In the genomic region with DNA sequence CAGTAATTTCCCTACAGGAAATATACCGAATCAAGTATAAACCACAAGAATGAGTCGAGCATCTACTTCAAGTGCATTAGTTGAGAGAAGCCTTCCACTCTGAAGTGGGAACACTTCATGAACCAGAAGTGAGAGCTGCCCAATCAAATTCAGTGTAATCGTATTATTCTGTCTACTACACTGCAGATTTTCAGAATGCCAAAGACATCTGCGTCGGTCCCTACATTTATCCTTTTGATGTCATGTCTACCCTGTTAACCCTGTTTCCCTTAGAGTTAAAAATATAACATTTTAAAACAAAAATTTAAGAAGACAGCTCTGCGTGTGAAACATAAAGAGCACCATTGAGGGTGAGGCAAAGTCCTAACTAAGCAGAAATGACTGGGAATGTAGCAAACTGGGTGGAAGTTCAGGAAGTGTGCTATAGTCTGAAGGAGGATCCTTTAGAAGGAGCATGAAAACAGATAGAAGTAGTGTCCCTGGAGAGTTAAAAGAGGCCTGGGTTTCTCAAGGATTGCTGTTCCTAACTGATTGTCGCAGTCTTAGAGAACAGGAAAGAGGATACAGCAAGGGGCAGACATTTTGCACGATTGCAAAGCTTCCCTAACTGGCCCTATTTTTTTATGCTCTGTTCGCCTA, we compare ENCODE assay signal across 8 cellular contexts.
DNase-seq lines count a peak whose midpoint lies in the region; ATAC-seq, FAIRE-seq and TF ChIP-seq lines count a peak whose summit lies in the region.

No MANE protein-coding gene starts in this region.

- peak overlapping the region; percentile 86 for H3K4me3 Mint-ChIP-seq in T-helper 2 cell treated with Interferon-gamma antibody and Interleukin-4, amounts not matched to agents 5 μg/mL and 100 μg/mL, for 36 hours
- no peak overlapping the region for H3K4me3 Mint-ChIP-seq in stimulated activated memory B cell treated with anti-CD40 and anti-IgM and Interleukin-4, amounts not matched to agents 10 μg/mL and 1 μg/mL and 100 μg/mL, for 72 hours

- ATAC-seq in GM21390 (IDR thresholded peaks at IDR 0.05; ENCODE audit: unreplicated experiment), result peak; percentile 63
- no peak for ATAC-seq in stimulated activated memory B cell treated with anti-CD40 and anti-IgM and Interleukin-4, amounts not matched to agents 10 μg/mL and 1 μg/mL and 100 μg/mL, for 72 hours

- no peak for DNase-seq in D721Med (ENCODE audit: insufficient read length, low spot score)
- no peak for DNase-seq in T-helper 2 cell treated with Interferon-gamma antibody and Interleukin-4, amounts not matched to agents 5 μg/mL and 100 μg/mL, for 36 hours (ENCODE audit: low spot score)
- peak in 1 of 2 donors; percentile 47 for DNase-seq in foreskin fibroblast
- peak; percentile 61 for DNase-seq in skeletal muscle cell (ENCODE audit: low read depth)
- no peak for DNase-seq in iPS-NIHi11 (ENCODE audit: low spot score)

- no peak for TF ChIP-seq CTCF in D721Med (IDR thresholded peaks at IDR 0.05; ENCODE audit: insufficient read depth, missing control alignments)
- TF ChIP-seq CTCF in KMS-11 (conservative IDR thresholded peaks at IDR 0.05; ENCODE audit: low read depth, low read length), result no peak
- no peak for TF ChIP-seq CTCF in foreskin fibroblast (IDR thresholded peaks at IDR 0.05; ENCODE audit: low read depth, low read length)

- H3K4me1 ChIP-seq in KMS-11 (ENCODE audit: low read depth, poor library complexity, severe bottlenecking), result peaks cover 66% of the 10 kb centered on the region

- H3K9me3 Mint-ChIP-seq in T-helper 2 cell treated with Interferon-gamma antibody and Interleukin-4, amounts not matched to agents 5 μg/mL and 100 μg/mL, for 36 hours, result no peaks in the 10 kb centered on the region
- H3K9me3 Mint-ChIP-seq in stimulated activated memory B cell treated with anti-CD40 and anti-IgM and Interleukin-4, amounts not matched to agents 10 μg/mL and 1 μg/mL and 100 μg/mL, for 72 hours, result no peaks in the 10 kb centered on the region

- H3K36me3 Mint-ChIP-seq in T-helper 2 cell treated with Interferon-gamma antibody and Interleukin-4, amounts not matched to agents 5 μg/mL and 100 μg/mL, for 36 hours (ENCODE audit: low read depth), result peaks cover 36% of the 10 kb centered on the region
- H3K36me3 Mint-ChIP-seq in stimulated activated memory B cell treated with anti-CD40 and anti-IgM and Interleukin-4, amounts not matched to agents 10 μg/mL and 1 μg/mL and 100 μg/mL, for 72 hours, result no peaks in the 10 kb centered on the region

- H3K36me3 ChIP-seq in KMS-11 (ENCODE audit: insufficient read depth), result no peaks in the 10 kb centered on the region

- H3K27me3 ChIP-seq in KMS-11 (ENCODE audit: insufficient read depth, low read depth), result no peaks in the 10 kb centered on the region

- peak; percentile 95 for FAIRE-seq in D721Med (lab: Jason Lieb, UNC)

- H4K20me1 ChIP-seq in KMS-11 (ENCODE audit: insufficient read depth), result no peaks in the 10 kb centered on the region

- H3K4me1 Mint-ChIP-seq in T-helper 2 cell treated with Interferon-gamma antibody and Interleukin-4, amounts not matched to agents 5 μg/mL and 100 μg/mL, for 36 hours (ENCODE audit: low read depth), result peaks cover 55% of the 10 kb centered on the region
- H3K4me1 Mint-ChIP-seq in stimulated activated memory B cell treated with anti-CD40 and anti-IgM and Interleukin-4, amounts not matched to agents 10 μg/mL and 1 μg/mL and 100 μg/mL, for 72 hours, result peaks cover 12% of the 10 kb centered on the region

- H3K27me3 Mint-ChIP-seq in T-helper 2 cell treated with Interferon-gamma antibody and Interleukin-4, amounts not matched to agents 5 μg/mL and 100 μg/mL, for 36 hours (ENCODE audit: low read depth), result no peaks in the 10 kb centered on the region
- H3K27me3 Mint-ChIP-seq in stimulated activated memory B cell treated with anti-CD40 and anti-IgM and Interleukin-4, amounts not matched to agents 10 μg/mL and 1 μg/mL and 100 μg/mL, for 72 hours, result peaks cover 14% of the 10 kb centered on the region

- H2AFZ ChIP-seq in KMS-11 (ENCODE audit: low read depth), result peak overlapping the region; percentile 20

- peak overlapping the region; percentile 93 for H3K27ac ChIP-seq in KMS-11

- H3K79me2 ChIP-seq in KMS-11 (ENCODE audit: insufficient read depth, low read depth), result peaks cover 100% of the 10 kb centered on the region

- H3K4me2 ChIP-seq in KMS-11, result peak overlapping the region; percentile 89

- peak overlapping the region; percentile 84 for H3K27ac Mint-ChIP-seq in T-helper 2 cell treated with Interferon-gamma antibody and Interleukin-4, amounts not matched to agents 5 μg/mL and 100 μg/mL, for 36 hours
- H3K27ac Mint-ChIP-seq in stimulated activated memory B cell treated with anti-CD40 and anti-IgM and Interleukin-4, amounts not matched to agents 10 μg/mL and 1 μg/mL and 100 μg/mL, for 72 hours, result no peak overlapping the region

- H3K9ac ChIP-seq in KMS-11, result peak overlapping the region; percentile 92

- H3K4me3 ChIP-seq in KMS-11 (IDR thresholded peaks at IDR 0.05; ENCODE audit: insufficient read depth, low read depth, low read length), result peak overlapping the region; percentile 94
- H3K4me3 ChIP-seq in foreskin fibroblast (ENCODE audit: low read depth in 1 of 2, low read length in 2 of 2), result peak overlapping the region; percentile 5 to 20
- peak overlapping the region; percentile 14 for H3K4me3 ChIP-seq in skeletal muscle cell (ENCODE audit: low read depth, low read length)

Comparison
In these comparisons a context has a peak if more than half of its experiments do, and no peak if none do; other contexts are left out.
1. H3K4me3 ChIP-seq: peak in every context shown above with its lines; median percentile 94 in KMS-11; 14 in skeletal muscle cell; 12 in foreskin fibroblast.